9 cellular contexts compared by ENCODE assay signal in genomic region chr4:72112514-72113156, GRCh38.
DNase-seq lines count a peak whose midpoint lies in the region; ATAC-seq and TF ChIP-seq lines count a peak whose summit lies in the region.
"Had no signal": no experiment of that assay in that cellular context is flagged by ENCODE, and none has a peak within 500 bp of the region (broad histone marks: within the 10 kb centered on the region; RNA-seq: fewer than 3 reads in every experiment).

No MANE protein-coding gene starts in this region.

- intact Hi-C loops in CD8-positive, alpha-beta T cell (cut with DNase I, micrococcal nuclease), result no loop called here

- H3K9me3 ChIP-seq in CD8-positive, alpha-beta T cell (ENCODE audit: low read length), result no peaks in the 10 kb centered on the region

- no peaks in the 10 kb centered on the region for H3K9me3 Mint-ChIP-seq in CD8-positive, alpha-beta T cell

- H3K36me3 Mint-ChIP-seq in CD8-positive, alpha-beta T cell, result no peaks in the 10 kb centered on the region

- CTCF ChIA-PET in CD8-positive, alpha-beta T cell (lab: Charles Lee), result no interaction called here

- no peaks in the 10 kb centered on the region for H3K4me1 Mint-ChIP-seq in CD8-positive, alpha-beta T cell (ENCODE audit: low read depth)

- no peak overlapping the region for H3K27ac Mint-ChIP-seq in CD8-positive, alpha-beta T cell
- H3K27ac Mint-ChIP-seq: T-helper 1 cell treated with Interleukin-12 subunit alpha and Interleukin-12 subunit beta and Interleukin-4 antibody, amounts not matched to agents 30 μg/mL and 1 μg/mL, for 36 hours had no signal

- no peak overlapping the region for H3K4me3 ChIP-seq in CD8-positive, alpha-beta T cell (ENCODE audit: low read depth, low read length)

- no peak overlapping the region for H3K4me3 Mint-ChIP-seq in CD8-positive, alpha-beta T cell
- H3K4me3 Mint-ChIP-seq: T-helper 1 cell treated with Interleukin-12 subunit alpha and Interleukin-12 subunit beta and Interleukin-4 antibody, amounts not matched to agents 30 μg/mL and 1 μg/mL, for 36 hours had no signal

- no peak for TF ChIP-seq CTCF in CD8-positive, alpha-beta T cell (IDR thresholded peaks at IDR 0.05)

- H3K27me3 Mint-ChIP-seq in CD8-positive, alpha-beta T cell (ENCODE audit: low read depth), result no peaks in the 10 kb centered on the region

- POLR2A ChIA-PET in CD8-positive, alpha-beta T cell (lab: Charles Lee), result no interaction called here

- DNase-seq in HPDE6-E6E7 (ENCODE audit: extremely low spot score) (peak; percentile 56), caudate nucleus (lab: John Stamatoyannopoulos, UW) (peak in 17 of 61 donors; percentile 1 to 69 (median 14)), COR-L47 (lab: John Stamatoyannopoulos, UW) (no peak), globus pallidus (ENCODE audit: low spot score) (no peak), retina (no peak)
- DNase-seq in CD8-positive, alpha-beta T cell, result no peak

- no peaks in the 10 kb centered on the region for H3K36me3 ChIP-seq in CD8-positive, alpha-beta T cell (ENCODE audit: insufficient read depth, low read length)

- H3K27ac ChIP-seq in caudate nucleus (ENCODE audit: low read depth, low read length), result peak overlapping the region; percentile 71
- H3K27ac ChIP-seq in CD8-positive, alpha-beta T cell (ENCODE audit: low read depth, low read length), result no peak overlapping the region

- ATAC-seq in GM18511 (IDR thresholded peaks at IDR 0.05; ENCODE audit: unreplicated experiment) (peak; percentile 94), GM21529 (IDR thresholded peaks at IDR 0.05; ENCODE audit: unreplicated experiment) (peak; percentile 94)
- no peak for ATAC-seq in CD8-positive, alpha-beta T cell

- no peaks in the 10 kb centered on the region for H3K4me1 ChIP-seq in CD8-positive, alpha-beta T cell (ENCODE audit: insufficient read depth, low read length)

- no peaks in the 10 kb centered on the region for H3K27me3 ChIP-seq in CD8-positive, alpha-beta T cell (ENCODE audit: insufficient read depth, low read length)
